ENCODE assay signal across 1 cellular context in the genomic region with DNA sequence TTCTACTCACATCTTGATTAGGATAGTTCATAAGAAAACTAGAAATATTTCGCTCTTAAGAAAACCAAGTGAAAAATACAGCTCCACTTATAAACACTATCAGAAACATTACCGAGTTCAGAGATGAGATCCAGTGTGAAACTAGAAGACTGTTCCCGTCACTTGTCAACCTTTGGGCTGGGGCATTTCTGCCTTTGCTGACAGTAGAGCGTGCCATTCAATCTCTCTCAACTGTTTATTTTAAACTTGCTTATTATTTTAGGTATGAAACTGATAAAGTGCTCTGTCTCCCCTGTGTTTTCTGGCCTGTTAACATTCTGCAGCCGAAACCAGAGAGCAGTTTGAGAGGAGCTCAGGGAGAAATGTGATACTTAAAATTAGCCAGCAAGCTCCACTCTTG.
TF ChIP-seq lines count a peak whose summit lies in the region.

No MANE protein-coding gene starts in this region.

TF ChIP-seq in GM23338, 12 proteins besides CTCF, POLR2A, EP300 and RAD21 (continued from another document):
- TF ChIP-seq, protein P1, sequence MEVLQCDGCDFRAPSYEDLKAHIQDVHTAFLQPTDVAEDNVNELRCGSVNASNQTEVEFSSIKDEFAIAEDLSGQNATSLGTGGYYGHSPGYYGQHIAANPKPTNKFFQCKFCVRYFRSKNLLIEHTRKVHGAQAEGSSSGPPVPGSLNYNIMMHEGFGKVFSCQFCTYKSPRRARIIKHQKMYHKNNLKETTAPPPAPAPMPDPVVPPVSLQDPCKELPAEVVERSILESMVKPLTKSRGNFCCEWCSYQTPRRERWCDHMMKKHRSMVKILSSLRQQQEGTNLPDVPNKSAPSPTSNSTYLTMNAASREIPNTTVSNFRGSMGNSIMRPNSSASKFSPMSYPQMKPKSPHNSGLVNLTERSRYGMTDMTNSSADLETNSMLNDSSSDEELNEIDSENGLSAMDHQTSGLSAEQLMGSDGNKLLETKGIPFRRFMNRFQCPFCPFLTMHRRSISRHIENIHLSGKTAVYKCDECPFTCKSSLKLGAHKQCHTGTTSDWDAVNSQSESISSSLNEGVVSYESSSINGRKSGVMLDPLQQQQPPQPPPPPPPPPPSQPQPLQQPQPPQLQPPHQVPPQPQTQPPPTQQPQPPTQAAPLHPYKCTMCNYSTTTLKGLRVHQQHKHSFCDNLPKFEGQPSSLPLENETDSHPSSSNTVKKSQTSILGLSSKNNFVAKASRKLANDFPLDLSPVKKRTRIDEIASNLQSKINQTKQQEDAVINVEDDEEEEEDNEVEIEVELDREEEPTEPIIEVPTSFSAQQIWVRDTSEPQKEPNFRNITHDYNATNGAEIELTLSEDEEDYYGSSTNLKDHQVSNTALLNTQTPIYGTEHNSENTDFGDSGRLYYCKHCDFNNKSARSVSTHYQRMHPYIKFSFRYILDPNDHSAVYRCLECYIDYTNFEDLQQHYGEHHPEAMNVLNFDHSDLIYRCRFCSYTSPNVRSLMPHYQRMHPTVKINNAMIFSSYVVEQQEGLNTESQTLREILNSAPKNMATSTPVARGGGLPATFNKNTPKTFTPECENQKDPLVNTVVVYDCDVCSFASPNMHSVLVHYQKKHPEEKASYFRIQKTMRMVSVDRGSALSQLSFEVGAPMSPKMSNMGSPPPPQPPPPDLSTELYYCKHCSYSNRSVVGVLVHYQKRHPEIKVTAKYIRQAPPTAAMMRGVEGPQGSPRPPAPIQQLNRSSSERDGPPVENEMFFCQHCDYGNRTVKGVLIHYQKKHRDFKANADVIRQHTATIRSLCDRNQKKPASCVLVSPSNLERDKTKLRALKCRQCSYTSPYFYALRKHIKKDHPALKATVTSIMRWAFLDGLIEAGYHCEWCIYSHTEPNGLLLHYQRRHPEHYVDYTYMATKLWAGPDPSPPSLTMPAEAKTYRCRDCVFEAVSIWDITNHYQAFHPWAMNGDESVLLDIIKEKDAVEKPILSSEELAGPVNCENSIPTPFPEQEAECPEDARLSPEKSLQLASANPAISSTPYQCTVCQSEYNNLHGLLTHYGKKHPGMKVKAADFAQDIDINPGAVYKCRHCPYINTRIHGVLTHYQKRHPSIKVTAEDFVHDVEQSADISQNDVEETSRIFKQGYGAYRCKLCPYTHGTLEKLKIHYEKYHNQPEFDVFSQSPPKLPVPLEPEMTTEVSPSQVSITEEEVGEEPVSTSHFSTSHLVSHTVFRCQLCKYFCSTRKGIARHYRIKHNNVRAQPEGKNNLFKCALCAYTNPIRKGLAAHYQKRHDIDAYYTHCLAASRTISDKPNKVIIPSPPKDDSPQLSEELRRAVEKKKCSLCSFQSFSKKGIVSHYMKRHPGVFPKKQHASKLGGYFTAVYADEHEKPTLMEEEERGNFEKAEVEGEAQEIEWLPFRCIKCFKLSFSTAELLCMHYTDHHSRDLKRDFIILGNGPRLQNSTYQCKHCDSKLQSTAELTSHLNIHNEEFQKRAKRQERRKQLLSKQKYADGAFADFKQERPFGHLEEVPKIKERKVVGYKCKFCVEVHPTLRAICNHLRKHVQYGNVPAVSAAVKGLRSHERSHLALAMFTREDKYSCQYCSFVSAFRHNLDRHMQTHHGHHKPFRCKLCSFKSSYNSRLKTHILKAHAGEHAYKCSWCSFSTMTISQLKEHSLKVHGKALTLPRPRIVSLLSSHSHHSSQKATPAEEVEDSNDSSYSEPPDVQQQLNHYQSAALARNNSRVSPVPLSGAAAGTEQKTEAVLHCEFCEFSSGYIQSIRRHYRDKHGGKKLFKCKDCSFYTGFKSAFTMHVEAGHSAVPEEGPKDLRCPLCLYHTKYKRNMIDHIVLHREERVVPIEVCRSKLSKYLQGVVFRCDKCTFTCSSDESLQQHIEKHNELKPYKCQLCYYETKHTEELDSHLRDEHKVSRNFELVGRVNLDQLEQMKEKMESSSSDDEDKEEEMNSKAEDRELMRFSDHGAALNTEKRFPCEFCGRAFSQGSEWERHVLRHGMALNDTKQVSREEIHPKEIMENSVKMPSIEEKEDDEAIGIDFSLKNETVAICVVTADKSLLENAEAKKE (CRISPR knock-in tag; IDR thresholded peaks at IDR 0.05), result no peak
- no peak for TF ChIP-seq POLR2AphosphoS5 (IDR thresholded peaks at IDR 0.05; ENCODE audit: low read depth)
- no peak for TF ChIP-seq EZH2 (IDR thresholded peaks at IDR 0.05; ENCODE audit: low read depth, unreplicated experiment)
- no peak for TF ChIP-seq NANOG (IDR thresholded peaks at IDR 0.05; ENCODE audit: borderline replicate concordance)
- TF ChIP-seq, protein P2, sequence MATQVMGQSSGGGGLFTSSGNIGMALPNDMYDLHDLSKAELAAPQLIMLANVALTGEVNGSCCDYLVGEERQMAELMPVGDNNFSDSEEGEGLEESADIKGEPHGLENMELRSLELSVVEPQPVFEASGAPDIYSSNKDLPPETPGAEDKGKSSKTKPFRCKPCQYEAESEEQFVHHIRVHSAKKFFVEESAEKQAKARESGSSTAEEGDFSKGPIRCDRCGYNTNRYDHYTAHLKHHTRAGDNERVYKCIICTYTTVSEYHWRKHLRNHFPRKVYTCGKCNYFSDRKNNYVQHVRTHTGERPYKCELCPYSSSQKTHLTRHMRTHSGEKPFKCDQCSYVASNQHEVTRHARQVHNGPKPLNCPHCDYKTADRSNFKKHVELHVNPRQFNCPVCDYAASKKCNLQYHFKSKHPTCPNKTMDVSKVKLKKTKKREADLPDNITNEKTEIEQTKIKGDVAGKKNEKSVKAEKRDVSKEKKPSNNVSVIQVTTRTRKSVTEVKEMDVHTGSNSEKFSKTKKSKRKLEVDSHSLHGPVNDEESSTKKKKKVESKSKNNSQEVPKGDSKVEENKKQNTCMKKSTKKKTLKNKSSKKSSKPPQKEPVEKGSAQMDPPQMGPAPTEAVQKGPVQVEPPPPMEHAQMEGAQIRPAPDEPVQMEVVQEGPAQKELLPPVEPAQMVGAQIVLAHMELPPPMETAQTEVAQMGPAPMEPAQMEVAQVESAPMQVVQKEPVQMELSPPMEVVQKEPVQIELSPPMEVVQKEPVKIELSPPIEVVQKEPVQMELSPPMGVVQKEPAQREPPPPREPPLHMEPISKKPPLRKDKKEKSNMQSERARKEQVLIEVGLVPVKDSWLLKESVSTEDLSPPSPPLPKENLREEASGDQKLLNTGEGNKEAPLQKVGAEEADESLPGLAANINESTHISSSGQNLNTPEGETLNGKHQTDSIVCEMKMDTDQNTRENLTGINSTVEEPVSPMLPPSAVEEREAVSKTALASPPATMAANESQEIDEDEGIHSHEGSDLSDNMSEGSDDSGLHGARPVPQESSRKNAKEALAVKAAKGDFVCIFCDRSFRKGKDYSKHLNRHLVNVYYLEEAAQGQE (IDR thresholded peaks at IDR 0.05; ENCODE audit: unreplicated experiment), result no peak
